8 cellular contexts compared by ENCODE assay signal in genomic region chr4:28686618-28687017, GRCh38.
A peak's percentile ranks its signal among the peaks of the same experiment; 100 is the strongest.
DNase-seq lines count a peak whose midpoint lies in the region; ATAC-seq and TF ChIP-seq lines count a peak whose summit lies in the region.

No MANE protein-coding gene starts in this region.

- intact Hi-C loops in aorta (cut with DNase I) (no loop called here), thyroid gland (cut with DNase I) (no loop called here)

- DNase-seq in stimulated activated CD4-positive, alpha-beta T cell treated with anti-CD3 and anti-CD28 coated beads, Interleukin-15, amount 100 ng/mL, for 24 hours: peak; percentile 3
- no peak for DNase-seq in stimulated activated CD4-positive, alpha-beta T cell treated with anti-CD3 and anti-CD28 coated beads, Interleukin-12 subunit alpha, Interleukin-12 subunit beta, amount 100 ng/mL, for 4 hours
- DNase-seq in NCI-H748 treated with DMSO at 0.1 percent for 48 hours (lab: John Stamatoyannopoulos, UW) (peak; percentile 31), erythroblast (lab: John Stamatoyannopoulos, UW) (peak; percentile 3 to 19), putamen (ENCODE audit: low spot score) (peak; percentile 61), aorta (no peak), thyroid gland (no peak)

- H3K4me3 ChIP-seq in aorta (ENCODE audit: low read length in 2 of 2) (no peak overlapping the region), thyroid gland (replicated peaks in 1 of 3) (no peak overlapping the region)

- no peaks in the 10 kb centered on the region for H3K27me3 ChIP-seq in aorta (ENCODE audit: control insufficient read depth in 1 of 2, insufficient read depth in 2 of 2, low read length in 1 of 2)
- no peaks in the 10 kb centered on the region for H3K27me3 ChIP-seq in thyroid gland

- H3K4me1 ChIP-seq in aorta (ENCODE audit: control insufficient read depth in 1 of 2, insufficient read depth in 2 of 2, low read length in 2 of 2): no peaks in the 10 kb centered on the region
- no peaks in the 10 kb centered on the region for H3K4me1 ChIP-seq in thyroid gland

- no peaks in the 10 kb centered on the region for H3K36me3 ChIP-seq in aorta (ENCODE audit: control insufficient read depth in 1 of 2, insufficient read depth in 2 of 2, low read length in 1 of 2)
- H3K36me3 ChIP-seq in thyroid gland: no peaks in the 10 kb centered on the region

- TF ChIP-seq POLR2A in erythroblast (IDR thresholded peaks at IDR 0.05; ENCODE audit: low read length) (no peak), thyroid gland (IDR thresholded peaks at IDR 0.05) (no peak)

- H3K9me3 ChIP-seq in aorta (ENCODE audit: control insufficient read depth, low read length) (peaks cover 2% of the 10 kb centered on the region), thyroid gland (no peaks in the 10 kb centered on the region)

- ATAC-seq in aorta (ENCODE audit: low FRiP score): no peak
- ATAC-seq in GM21576 (IDR thresholded peaks at IDR 0.05; ENCODE audit: unreplicated experiment): no peak

- TF ChIP-seq CTCF in thyroid gland (IDR thresholded peaks at IDR 0.05): no peak

- 68 to 73% methylated on average over 4 of the region's 4 CpGs for WGBS in aorta, 2 donors
- WGBS in thyroid gland, 2 donors: 60 to 65% methylated on average over 4 of the region's 4 CpGs

- H3K27ac ChIP-seq in aorta (ENCODE audit: low read depth in 1 of 2, low read length in 2 of 2) (no peak overlapping the region), thyroid gland (no peak overlapping the region)

Comparison
In these comparisons a context has a peak if more than half of its experiments do, and no peak if none do; other contexts are left out.
1. DNase-seq: peak in stimulated activated CD4-positive, alpha-beta T cell treated with anti-CD3 and anti-CD28 coated beads, Interleukin-15, amount 100 ng/mL, for 24 hours (single experiment), NCI-H748 treated with DMSO at 0.1 percent for 48 hours (single experiment), erythroblast (2 of 2) and putamen (single experiment); none in stimulated activated CD4-positive, alpha-beta T cell treated with anti-CD3 and anti-CD28 coated beads, Interleukin-12 subunit alpha, Interleukin-12 subunit beta, amount 100 ng/mL, for 4 hours (single experiment), aorta (0 of 2) and thyroid gland (0 of 2).